8 cellular contexts compared by ENCODE assay signal in the genomic region with DNA sequence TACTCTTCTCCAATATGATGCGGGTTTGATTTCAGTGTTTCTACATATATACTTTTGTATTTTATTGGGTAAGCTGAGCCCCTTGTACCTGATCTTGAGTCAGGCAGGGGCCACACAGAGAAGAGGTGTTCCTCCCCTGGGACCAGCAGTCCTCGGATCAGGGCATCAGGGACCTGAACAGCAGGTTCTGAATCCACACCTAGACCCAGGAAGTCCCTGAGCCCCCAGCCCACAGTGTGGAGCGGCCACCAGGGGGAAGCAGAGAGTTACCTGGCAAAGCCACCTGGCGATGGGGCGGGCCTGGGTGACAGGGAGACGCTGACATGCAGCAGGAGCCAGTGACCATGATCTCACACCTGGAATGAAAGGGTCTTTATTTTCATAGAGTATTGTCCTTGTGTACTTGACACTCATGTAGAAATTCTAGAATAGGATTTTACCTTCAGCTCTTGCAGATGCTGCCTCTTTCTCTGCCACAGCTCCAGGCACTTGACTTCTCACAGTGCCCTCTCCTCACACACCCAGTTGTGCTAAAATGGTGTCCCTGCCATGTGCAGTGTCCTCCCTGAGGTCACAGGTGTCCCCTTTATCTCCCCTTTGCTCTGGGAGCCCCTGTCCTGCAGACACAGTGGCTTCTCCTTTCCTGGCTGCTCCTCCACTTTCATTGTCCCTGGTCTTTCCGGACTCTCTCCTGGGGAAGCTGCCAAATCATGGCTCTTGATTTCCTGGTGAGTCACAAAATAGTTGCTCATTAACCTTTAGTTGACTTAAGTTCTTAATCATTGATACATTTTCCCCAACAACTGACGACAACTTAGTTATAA. TPM values are rescaled to one million over a fixed set of nuclear protein-coding genes. Genes with fewer than 3 reads are reported as not detected.
DNase-seq lines count a peak whose midpoint lies in the region; ATAC-seq and TF ChIP-seq lines count a peak whose summit lies in the region.

No MANE protein-coding gene starts in this region.

- H3K9me3 ChIP-seq in esophagus squamous epithelium (no peaks in the 10 kb centered on the region), skeletal muscle satellite cell (replicated peaks; ENCODE audit: low read length) (no peaks in the 10 kb centered on the region)

- peaks cover 0 to 9% (median 0%) of the 10 kb centered on the region in 3 donors for H3K4me1 ChIP-seq in esophagus squamous epithelium
- peaks cover 22% of the 10 kb centered on the region for H3K4me1 ChIP-seq in skeletal muscle satellite cell (ENCODE audit: control insufficient read depth, insufficient read depth, low read length)

- H3K4me3 ChIP-seq in esophagus squamous epithelium (no peak overlapping the region), skeletal muscle satellite cell (ENCODE audit: low read length) (peak overlapping the region; percentile 45)

- ATAC-seq in HG02840 (IDR thresholded peaks at IDR 0.05; ENCODE audit: low FRiP score, unreplicated experiment): no peak

- no peaks in the 10 kb centered on the region for H3K27me3 ChIP-seq in esophagus squamous epithelium
- H3K27me3 ChIP-seq in skeletal muscle satellite cell (ENCODE audit: control insufficient read depth, insufficient read depth, low read length): no peaks in the 10 kb centered on the region

- TF ChIP-seq POLR2A in esophagus squamous epithelium (IDR thresholded peaks at IDR 0.05): no peak

- no peaks in the 10 kb centered on the region for H3K36me3 ChIP-seq in esophagus squamous epithelium
- H3K36me3 ChIP-seq in skeletal muscle satellite cell (ENCODE audit: insufficient read depth, low read length): no peaks in the 10 kb centered on the region

- in situ Hi-C loops in GM13976 (cut with MboI; ENCODE audit: low sequenced_read_pairs, unreplicated experiment): loop anchor here (25.0 kb wide), 1 partner anchor 106 kb away; no protein-coding TSS in a partner anchor

- peak; percentile 63 for DNase-seq in GM13976 (ENCODE audit: low spot score)
- peak; percentile 61 for DNase-seq in NCI-H2196 (lab: John Stamatoyannopoulos, UW; ENCODE audit: unreplicated experiment)
- peak; percentile 7 for DNase-seq in activated CD8-positive, alpha-beta memory T cell treated with anti-CD3 and anti-CD28 coated beads, Interleukin-2, amount 50 U/mL, for 1 hour (ENCODE audit: extremely low read depth)
- DNase-seq in esophagus squamous epithelium (lab: John Stamatoyannopoulos, UW): no peak
- no peak for DNase-seq in GDM1 (lab: John Stamatoyannopoulos, UW)
- DNase-seq in foreskin melanocyte: no peak

- H3K9ac ChIP-seq in skeletal muscle satellite cell (ENCODE audit: low read depth, low read length): no peak overlapping the region

- TF ChIP-seq CTCF in GM13976 (IDR thresholded peaks at IDR 0.05; ENCODE audit: borderline replicate concordance, control extremely low read depth, extremely low read depth, insufficient read depth, missing control alignments) (peak; percentile 78), esophagus squamous epithelium (IDR thresholded peaks at IDR 0.05) (peak; percentile 33 to 70 (median 48))

- no peak overlapping the region for H3K27ac ChIP-seq in esophagus squamous epithelium

- peak overlapping the region; percentile 70 for H3K4me2 ChIP-seq in skeletal muscle satellite cell (ENCODE audit: low read length)

- 22 to 33% methylated on average over 4 to 6 of the region's 8 CpGs for WGBS in esophagus squamous epithelium, 2 donors

- intact Hi-C loops in esophagus squamous epithelium (cut with DNase I): no loop called here

RNA-seq across cellular contexts. Expression of a gene that starts 48.5 kb away (rescaled TPM):
- total RNA-seq in esophagus squamous epithelium: not detected
- total RNA-seq in skeletal muscle satellite cell (2012; rRNA removed): not detected in 2 replicates

Comparison
In these comparisons a context has a peak if more than half of its experiments do, and no peak if none do; other contexts are left out.
1. DNase-seq: peak in GM13976 (single experiment), NCI-H2196 (single experiment) and activated CD8-positive, alpha-beta memory T cell treated with anti-CD3 and anti-CD28 coated beads, Interleukin-2, amount 50 U/mL, for 1 hour (single experiment); none in esophagus squamous epithelium (single experiment), GDM1 (single experiment) and foreskin melanocyte (single experiment).